11 cellular contexts compared by ENCODE assay signal in genomic region chr1:12172959-12173358, GRCh38. TPM values are rescaled to one million over a fixed set of nuclear protein-coding genes. Genes with fewer than 3 reads are reported as not detected.
A peak's percentile ranks its signal among the peaks of the same experiment; 100 is the strongest.
DNase-seq lines count a peak whose midpoint lies in the region; ATAC-seq and TF ChIP-seq lines count a peak whose summit lies in the region.
"Had no signal": no experiment of that assay in that cellular context is flagged by ENCODE, and none has a peak within 500 bp of the region (broad histone marks: within the 10 kb centered on the region; RNA-seq: fewer than 3 reads in every experiment).

No MANE protein-coding gene starts in this region.

- H3K27me3 Mint-ChIP-seq in activated CD4-positive, alpha-beta T cell treated with anti-CD3 and anti-CD28 coated beads, Interleukin-2, amount 10 ng/mL, durations not matched to agents 7 days and 5 days = no peaks in the 10 kb centered on the region
- no peaks in the 10 kb centered on the region for H3K27me3 Mint-ChIP-seq in activated naive CD8-positive, alpha-beta T cell treated with anti-CD3 and anti-CD28 coated beads for 36 hours
- H3K27me3 Mint-ChIP-seq in glutamatergic neuron (ENCODE audit: unreplicated experiment) = peaks cover 4% of the 10 kb centered on the region

- TF ChIP-seq CTCF in right lobe of liver (IDR thresholded peaks at IDR 0.05) (no peak), glutamatergic neuron (IDR thresholded peaks at IDR 0.05; ENCODE audit: partially characterized antibody, unreplicated experiment) (no peak)

- peak overlapping the region; percentile 72 for H3K4me3 Mint-ChIP-seq in activated CD4-positive, alpha-beta T cell treated with anti-CD3 and anti-CD28 coated beads, Interleukin-2, amount 10 ng/mL, durations not matched to agents 7 days and 5 days
- H3K4me3 Mint-ChIP-seq in activated naive CD8-positive, alpha-beta T cell treated with anti-CD3 and anti-CD28 coated beads for 36 hours = peak overlapping the region; percentile 74
- no peak overlapping the region for H3K4me3 Mint-ChIP-seq in glutamatergic neuron (ENCODE audit: unreplicated experiment)

- H3K36me3 ChIP-seq in right lobe of liver = no peaks in the 10 kb centered on the region
- peaks cover 0 to 13% (median 3%) of the 10 kb centered on the region in 5 donors for H3K36me3 ChIP-seq in subcutaneous abdominal adipose tissue (ENCODE audit: control insufficient read depth in 5 of 5, insufficient read depth in 5 of 5, low read length in 5 of 5)

- no peak for DNase-seq in activated CD4-positive, alpha-beta T cell treated with anti-CD3 and anti-CD28 coated beads, Interleukin-2, amount 10 ng/mL, durations not matched to agents 7 days and 5 days
- DNase-seq in activated CD4-positive, alpha-beta T cell treated with anti-CD3 and anti-CD28 coated beads for 1 hour = no peak
- DNase-seq in activated naive CD8-positive, alpha-beta T cell treated with anti-CD3 and anti-CD28 coated beads for 36 hours = no peak
- no peak for DNase-seq in right lobe of liver
- DNase-seq in ureter (ENCODE audit: low spot score) = no peak
- no peak for DNase-seq in glutamatergic neuron
- DNase-seq: DMS79 treated with DMSO at 0.1 percent for 48 hours, NCI-H510A had no signal

- peak overlapping the region; percentile 97 for H3K27ac Mint-ChIP-seq in activated CD4-positive, alpha-beta T cell treated with anti-CD3 and anti-CD28 coated beads, Interleukin-2, amount 10 ng/mL, durations not matched to agents 7 days and 5 days
- H3K27ac Mint-ChIP-seq in activated naive CD8-positive, alpha-beta T cell treated with anti-CD3 and anti-CD28 coated beads for 36 hours = peak overlapping the region; percentile 96
- H3K27ac Mint-ChIP-seq in glutamatergic neuron (ENCODE audit: unreplicated experiment) = no peak overlapping the region

- peaks cover 56% of the 10 kb centered on the region for H3K36me3 Mint-ChIP-seq in activated CD4-positive, alpha-beta T cell treated with anti-CD3 and anti-CD28 coated beads, Interleukin-2, amount 10 ng/mL, durations not matched to agents 7 days and 5 days (ENCODE audit: low read depth)
- peaks cover 65% of the 10 kb centered on the region for H3K36me3 Mint-ChIP-seq in activated naive CD8-positive, alpha-beta T cell treated with anti-CD3 and anti-CD28 coated beads for 36 hours
- H3K36me3 Mint-ChIP-seq in glutamatergic neuron (ENCODE audit: unreplicated experiment) = no peaks in the 10 kb centered on the region

- TF ChIP-seq POLR2A in right lobe of liver (IDR thresholded peaks at IDR 0.05) = no peak

- peaks cover 3 to 56% (median 26%) of the 10 kb centered on the region in 4 donors for H3K4me1 ChIP-seq in right lobe of liver
- H3K4me1 ChIP-seq in subcutaneous abdominal adipose tissue (ENCODE audit: control insufficient read depth in 5 of 5, insufficient read depth in 5 of 5, low read length in 5 of 5) = peaks cover 17 to 96% (median 83%) of the 10 kb centered on the region in 5 donors

- intact Hi-C loops in right lobe of liver (cut with DNase I) = no loop called here

- H3K27ac ChIP-seq in right lobe of liver (peak overlapping the region; percentile 61 to 98 (median 74)), subcutaneous abdominal adipose tissue (ENCODE audit: low read depth, low read length) (peak overlapping the region; percentile 93)

- no peak for ATAC-seq in right lobe of liver
- no peak for ATAC-seq in GM19023 (IDR thresholded peaks at IDR 0.05; ENCODE audit: unreplicated experiment)

- H3K9me3 ChIP-seq in right lobe of liver (no peaks in the 10 kb centered on the region), subcutaneous abdominal adipose tissue (ENCODE audit: control insufficient read depth in 5 of 5, low read length in 5 of 5) (no peaks in the 10 kb centered on the region)

- H3K27me3 ChIP-seq in right lobe of liver (no peaks in the 10 kb centered on the region), subcutaneous abdominal adipose tissue (ENCODE audit: control insufficient read depth in 5 of 5, insufficient read depth in 4 of 5, low read length in 5 of 5) (peaks cover 0 to 4% (median 3%) of the 10 kb centered on the region in 5 donors)

- peak overlapping the region in 2 of 5 donors; percentile 23 to 39 for H3K9ac ChIP-seq in subcutaneous abdominal adipose tissue (ENCODE audit: low read length in 5 of 5)

- WGBS in right lobe of liver (ENCODE audit: insufficient coverage, low coverage, low lambda C conversion rate, missing lambda C conversion rate) = 83% methylated on average over 2 of the region's 2 CpGs

- no peaks in the 10 kb centered on the region for H3K9me3 Mint-ChIP-seq in activated CD4-positive, alpha-beta T cell treated with anti-CD3 and anti-CD28 coated beads, Interleukin-2, amount 10 ng/mL, durations not matched to agents 7 days and 5 days
- peaks cover 4% of the 10 kb centered on the region for H3K9me3 Mint-ChIP-seq in activated naive CD8-positive, alpha-beta T cell treated with anti-CD3 and anti-CD28 coated beads for 36 hours
- peaks cover 3% of the 10 kb centered on the region for H3K9me3 Mint-ChIP-seq in glutamatergic neuron (ENCODE audit: unreplicated experiment)

- CTCF ChIA-PET in activated CD4-positive, alpha-beta T cell treated with anti-CD3 and anti-CD28 coated beads, Interleukin-2, amount 10 ng/mL, durations not matched to agents 7 days and 5 days (lab: Charles Lee) = interaction anchor here (0.8 to 1.7 kb wide), 3 partner anchors 11 to 48 kb away, joined by 3 to 5 read pairs (median 5); no protein-coding TSS in a partner anchor

- POLR2A ChIA-PET in activated CD4-positive, alpha-beta T cell treated with anti-CD3 and anti-CD28 coated beads, Interleukin-2, amount 10 ng/mL, durations not matched to agents 7 days and 5 days (lab: Charles Lee) = no interaction called here

- H3K4me1 Mint-ChIP-seq in activated CD4-positive, alpha-beta T cell treated with anti-CD3 and anti-CD28 coated beads, Interleukin-2, amount 10 ng/mL, durations not matched to agents 7 days and 5 days = peaks cover 93% of the 10 kb centered on the region
- H3K4me1 Mint-ChIP-seq in activated naive CD8-positive, alpha-beta T cell treated with anti-CD3 and anti-CD28 coated beads for 36 hours = peaks cover 86% of the 10 kb centered on the region
- H3K4me1 Mint-ChIP-seq in glutamatergic neuron (ENCODE audit: low read depth, unreplicated experiment) = peaks cover 9% of the 10 kb centered on the region

- H3K4me3 ChIP-seq in right lobe of liver (no peak overlapping the region), subcutaneous abdominal adipose tissue (ENCODE audit: low read depth in 1 of 5, low read length in 5 of 5) (peak overlapping the region in 3 of 5 donors; percentile 3 to 24 (median 8))

RNA-seq across cellular contexts. Expression of gene TNFRSF1B, which starts 6.2 kb away (rescaled TPM):
- total RNA-seq in activated CD4-positive, alpha-beta T cell treated with anti-CD3 and anti-CD28 coated beads, Interleukin-2, amount 10 ng/mL, durations not matched to agents 7 days and 5 days = 100 to 1,000 TPM; 167 to 190 TPM
- total RNA-seq in activated naive CD8-positive, alpha-beta T cell treated with anti-CD3 and anti-CD28 coated beads for 36 hours = 100 to 1,000 TPM; 187 to 193 TPM
- 10 to 100 TPM; 12.9 to 56.9 (median 26.5) TPM for total RNA-seq in right lobe of liver
- total RNA-seq in ureter = 28.0 TPM
- 5.1 TPM for total RNA-seq in glutamatergic neuron (ENCODE audit: unreplicated experiment)
- total RNA-seq: A673 had no signal

RNA-seq across cellular contexts. Expression of gene VPS13D, which starts 56.9 kb away (rescaled TPM):
- total RNA-seq in activated CD4-positive, alpha-beta T cell treated with anti-CD3 and anti-CD28 coated beads, Interleukin-2, amount 10 ng/mL, durations not matched to agents 7 days and 5 days = 10 to 100 TPM; 34.0 to 41.9 TPM
- 10 to 100 TPM; 27.7 to 29.1 TPM for total RNA-seq in activated naive CD8-positive, alpha-beta T cell treated with anti-CD3 and anti-CD28 coated beads for 36 hours
- total RNA-seq in right lobe of liver = 10 to 100 TPM; 25.9 to 36.9 (median 30.8) TPM
- 98.5 TPM for total RNA-seq in ureter
- total RNA-seq in glutamatergic neuron (ENCODE audit: unreplicated experiment) = 32.8 TPM

Comparison
In these comparisons a context has a peak if more than half of its experiments do, and no peak if none do; other contexts are left out.
1. H3K4me3 ChIP-seq: peak in subcutaneous abdominal adipose tissue (3 of 5); none in right lobe of liver (0 of 3).